In the genomic region with DNA sequence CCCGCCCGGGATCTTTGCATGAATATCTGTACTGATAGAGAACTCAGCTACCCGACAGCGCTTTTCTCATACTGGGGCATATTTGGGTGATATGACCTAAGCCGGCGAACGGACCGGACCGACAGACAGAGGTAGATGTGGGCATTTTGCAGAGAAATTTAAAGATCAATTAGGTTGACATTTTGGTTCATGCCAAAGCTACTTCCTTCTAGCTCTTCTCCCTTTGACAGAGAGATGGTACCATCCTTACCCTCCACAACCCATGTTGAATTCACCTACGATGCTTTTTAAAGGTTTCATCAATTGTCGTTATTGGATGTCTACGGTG, we compare ENCODE assay signal across 8 cellular contexts. TPM values are rescaled to one million over a fixed set of nuclear protein-coding genes. Genes with fewer than 3 reads are reported as not detected.
DNase-seq lines count a peak whose midpoint lies in the region; TF ChIP-seq lines count a peak whose summit lies in the region.

No MANE protein-coding gene starts in this region.

- peak overlapping the region; percentile 89 for H3K4me3 Mint-ChIP-seq in activated naive CD4-positive, alpha-beta T cell treated with anti-CD3 and anti-CD28 coated beads for 36 hours

- peak overlapping the region; percentile 79 for H3K27ac Mint-ChIP-seq in activated naive CD4-positive, alpha-beta T cell treated with anti-CD3 and anti-CD28 coated beads for 36 hours

- H3K4me1 Mint-ChIP-seq in activated naive CD4-positive, alpha-beta T cell treated with anti-CD3 and anti-CD28 coated beads for 36 hours (ENCODE audit: low read depth): peaks cover 28% of the 10 kb centered on the region

- CTCF ChIA-PET in activated naive CD4-positive, alpha-beta T cell treated with anti-CD3 and anti-CD28 coated beads for 36 hours (lab: Charles Lee): interaction anchor here (0.6 to 1.6 kb wide), 9 partner anchors 21 to 1428 kb away, joined by 3 to 7 read pairs (median 3); no protein-coding TSS in a partner anchor

- TF ChIP-seq EP300 in tibial nerve (IDR thresholded peaks at IDR 0.05): no peak

- peaks cover 0 to 16% (median 14%) of the 10 kb centered on the region in 4 donors for H3K4me1 ChIP-seq in liver (ENCODE audit: control insufficient read depth in 4 of 4, insufficient read depth in 4 of 4, low read length in 3 of 4)
- H3K4me1 ChIP-seq in tibial nerve: peaks cover 0 to 32% (median 15%) of the 10 kb centered on the region in 4 donors

- peaks cover 13% of the 10 kb centered on the region for H3K36me3 Mint-ChIP-seq in activated naive CD4-positive, alpha-beta T cell treated with anti-CD3 and anti-CD28 coated beads for 36 hours (ENCODE audit: low read depth)

- no peaks in the 10 kb centered on the region for H3K9me3 Mint-ChIP-seq in activated naive CD4-positive, alpha-beta T cell treated with anti-CD3 and anti-CD28 coated beads for 36 hours

- no peak for TF ChIP-seq RAD21 in liver (IDR thresholded peaks at IDR 0.05)

- TF ChIP-seq CTCF in astrocyte of the spinal cord (IDR thresholded peaks at IDR 0.05; ENCODE audit: low read depth, low read length) (no peak), liver (IDR thresholded peaks at IDR 0.05; ENCODE audit: low read depth, low read length, missing input control) (no peak), tibial nerve (IDR thresholded peaks at IDR 0.05) (no peak)

- intact Hi-C loops in activated naive CD4-positive, alpha-beta T cell treated with anti-CD3 and anti-CD28 coated beads for 36 hours (cut with micrococcal nuclease): loop anchor here (1.0 to 10.0 kb wide), 14 partner anchors 47 to 1973 kb away; a partner anchor contains a TSS

- TF ChIP-seq POLR2A in tibial nerve (IDR thresholded peaks at IDR 0.05): no peak

- H3K27ac ChIP-seq in liver (ENCODE audit: low read depth in 1 of 2, low read length in 2 of 2) (peak overlapping the region; percentile 5 to 66), tibial nerve (peak overlapping the region in 3 of 4 donors; percentile 64 to 79 (median 66))

- H3K27me3 Mint-ChIP-seq in activated naive CD4-positive, alpha-beta T cell treated with anti-CD3 and anti-CD28 coated beads for 36 hours (ENCODE audit: low read depth): no peaks in the 10 kb centered on the region

- peaks cover 0 to 5% (median 0%) of the 10 kb centered on the region in 4 donors for H3K36me3 ChIP-seq in liver (ENCODE audit: control insufficient read depth in 4 of 4, insufficient read depth in 3 of 4, low read depth in 1 of 4, low read length in 3 of 4)
- peaks cover 0 to 8% (median 0%) of the 10 kb centered on the region in 3 donors for H3K36me3 ChIP-seq in tibial nerve

- H3K4me3 ChIP-seq in astrocyte of the spinal cord (ENCODE audit: low read depth, low read length): peak overlapping the region; percentile 70
- peak overlapping the region; percentile 67 to 99 (median 78) for H3K4me3 ChIP-seq in liver (ENCODE audit: low read depth in 1 of 3, low read length in 3 of 3)
- peak overlapping the region; percentile 64 to 96 (median 82) for H3K4me3 ChIP-seq in tibial nerve

- H3K27me3 ChIP-seq in liver (ENCODE audit: control insufficient read depth in 4 of 4, insufficient read depth in 4 of 4, low read length in 3 of 4): no peaks in the 10 kb centered on the region
- no peaks in the 10 kb centered on the region for H3K27me3 ChIP-seq in tibial nerve

- 5% methylated on average over 12 of the region's 12 CpGs for WGBS in liver
- WGBS in tibial nerve, 2 donors: 6 to 11% methylated on average over 12 of the region's 12 CpGs

- H3K9me3 ChIP-seq in liver (ENCODE audit: control insufficient read depth in 4 of 4, low read length in 3 of 4) (no peaks in the 10 kb centered on the region), tibial nerve (no peaks in the 10 kb centered on the region)

- in situ Hi-C loops in astrocyte of the spinal cord (cut with HindIII; ENCODE audit: low sequenced_read_pairs): no loop called here

- no peak for DNase-seq in activated naive CD4-positive, alpha-beta T cell treated with anti-CD3 and anti-CD28 coated beads for 36 hours
- no peak for DNase-seq in activated naive CD4-positive, alpha-beta T cell treated with Interleukin-2 at 50 U/mL for 16 hours
- no peak for DNase-seq in astrocyte of the spinal cord (ENCODE audit: low read depth, low spot score)
- DNase-seq in tibial nerve (ENCODE audit: low spot score in 2 of 2): no peak
- no peak for DNase-seq in GF-D8 (lab: John Stamatoyannopoulos, UW)
- no peak for DNase-seq in NCI-H510A treated with DMSO at 0.1 percent for 48 hours (lab: John Stamatoyannopoulos, UW)
- no peak for DNase-seq in DMS153 (lab: John Stamatoyannopoulos, UW)

- peak overlapping the region; percentile 82 to 83 for H3K9ac ChIP-seq in liver (ENCODE audit: low read depth in 1 of 2, low read length in 2 of 2)

TF ChIP-seq in liver, 16 proteins besides CTCF, POLR2A, EP300 and RAD21:
- no peak for TF ChIP-seq FOXA1 (IDR thresholded peaks at IDR 0.05)

RNA-seq across cellular contexts. Expression of a gene that starts 0.5 kb away (rescaled TPM):
- 10 to 100 TPM; 14.9 to 17.7 TPM for total RNA-seq in activated naive CD4-positive, alpha-beta T cell treated with anti-CD3 and anti-CD28 coated beads for 36 hours
- 10 to 100 TPM; 13.4 to 15.9 TPM for total RNA-seq in liver
- polyA plus RNA-seq in liver: 10 to 100 TPM; 11.4 to 18.9 TPM
- total RNA-seq in tibial nerve: 10 to 100 TPM; 11.6 to 25.3 (median 14.6) TPM

RNA-seq across cellular contexts. Expression of a gene that starts 0.7 kb away (rescaled TPM):
- 10 to 100 TPM; 10.9 to 13.2 TPM for total RNA-seq in activated naive CD4-positive, alpha-beta T cell treated with anti-CD3 and anti-CD28 coated beads for 36 hours
- total RNA-seq in liver: 10 to 100 TPM; 10.2 to 17.5 TPM
- 1 to 10 TPM; 2.6 to 3.3 TPM for polyA plus RNA-seq in liver
- 10 to 100 TPM; 20.4 to 30.1 (median 25.6) TPM for total RNA-seq in tibial nerve
